ENCODE assay signal across 1 cellular context in the genomic region with DNA sequence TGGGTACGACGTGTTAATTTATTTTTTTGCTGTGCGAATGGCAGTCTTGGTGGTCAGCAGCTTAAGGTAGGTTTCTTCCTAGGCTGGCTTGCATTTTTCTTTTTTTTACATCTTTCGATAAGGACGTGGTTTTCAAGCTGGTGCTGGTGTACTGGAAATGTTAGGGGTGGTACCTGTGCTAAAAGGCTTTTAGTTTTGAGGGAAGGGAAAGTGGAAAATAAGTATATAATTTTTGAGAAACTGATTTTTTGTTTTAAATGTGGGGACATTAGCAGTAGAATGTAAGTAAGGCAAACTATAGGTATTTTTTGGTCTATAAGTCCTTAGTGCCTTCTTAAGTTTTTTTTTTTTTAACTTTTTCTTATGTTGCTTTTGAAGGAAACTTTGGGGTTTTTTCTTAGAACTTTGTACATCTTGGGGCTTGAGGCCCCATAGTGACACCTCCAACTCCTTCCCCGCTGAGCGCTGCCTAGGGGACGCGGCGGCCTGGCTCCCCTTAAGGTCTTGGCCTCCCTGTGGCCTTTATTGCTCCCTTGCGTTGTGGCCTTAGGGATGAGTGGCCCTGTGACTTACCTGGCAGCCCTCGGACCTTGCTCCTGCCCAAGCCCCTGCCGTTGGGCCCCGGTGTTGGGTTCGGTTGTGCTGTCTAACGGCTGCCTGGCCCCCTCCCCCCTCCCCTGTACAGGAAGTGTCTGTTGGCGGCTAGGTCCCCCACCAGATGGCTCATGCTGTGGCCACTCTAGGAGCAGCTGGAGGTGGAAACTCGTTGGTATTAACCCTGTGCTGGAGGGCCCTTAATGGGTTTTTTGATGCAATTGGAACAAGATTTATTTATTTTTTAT.
TF ChIP-seq lines count a peak whose summit lies in the region.

No MANE protein-coding gene starts in this region.

TF ChIP-seq in HepG2, 621 proteins besides CTCF, POLR2A, EP300 and RAD21 (continued from another document):
- TF ChIP-seq, protein P1, sequence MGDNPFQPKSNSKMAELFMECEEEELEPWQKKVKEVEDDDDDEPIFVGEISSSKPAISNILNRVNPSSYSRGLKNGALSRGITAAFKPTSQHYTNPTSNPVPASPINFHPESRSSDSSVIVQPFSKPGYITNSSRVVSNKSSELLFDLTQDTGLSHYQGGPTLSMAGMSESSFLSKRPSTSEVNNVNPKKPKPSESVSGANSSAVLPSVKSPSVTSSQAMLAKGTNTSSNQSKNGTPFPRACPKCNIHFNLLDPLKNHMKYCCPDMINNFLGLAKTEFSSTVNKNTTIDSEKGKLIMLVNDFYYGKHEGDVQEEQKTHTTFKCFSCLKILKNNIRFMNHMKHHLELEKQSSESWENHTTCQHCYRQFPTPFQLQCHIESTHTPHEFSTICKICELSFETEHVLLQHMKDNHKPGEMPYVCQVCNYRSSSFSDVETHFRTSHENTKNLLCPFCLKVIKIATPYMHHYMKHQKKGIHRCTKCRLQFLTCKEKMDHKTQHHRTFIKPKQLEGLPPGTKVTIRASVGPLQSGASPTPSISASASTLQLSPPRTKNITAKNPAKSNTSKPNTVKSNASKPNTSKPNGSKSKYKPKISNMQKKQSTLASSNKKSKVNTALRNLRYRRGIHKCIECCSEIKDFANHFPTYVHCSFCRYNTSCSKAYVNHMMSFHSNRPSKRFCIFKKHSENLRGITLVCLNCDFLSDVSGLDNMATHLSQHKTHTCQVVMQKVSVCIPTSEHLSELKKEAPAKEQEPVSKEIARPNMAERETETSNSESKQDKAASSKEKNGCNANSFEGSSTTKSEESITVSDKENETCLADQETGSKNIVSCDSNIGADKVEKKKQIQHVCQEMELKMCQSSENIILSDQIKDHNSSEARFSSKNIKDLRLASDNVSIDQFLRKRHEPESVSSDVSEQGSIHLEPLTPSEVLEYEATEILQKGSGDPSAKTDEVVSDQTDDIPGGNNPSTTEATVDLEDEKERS (CRISPR knock-in tag; IDR thresholded peaks at IDR 0.05) = peak; percentile 85; the same call in 1 of the 2 replicates
- TF ChIP-seq AGO2 (optimal IDR thresholded peaks at IDR 0.05; ENCODE audit: low read depth, low read length) = peak; percentile 97
- TF ChIP-seq, protein P2, sequence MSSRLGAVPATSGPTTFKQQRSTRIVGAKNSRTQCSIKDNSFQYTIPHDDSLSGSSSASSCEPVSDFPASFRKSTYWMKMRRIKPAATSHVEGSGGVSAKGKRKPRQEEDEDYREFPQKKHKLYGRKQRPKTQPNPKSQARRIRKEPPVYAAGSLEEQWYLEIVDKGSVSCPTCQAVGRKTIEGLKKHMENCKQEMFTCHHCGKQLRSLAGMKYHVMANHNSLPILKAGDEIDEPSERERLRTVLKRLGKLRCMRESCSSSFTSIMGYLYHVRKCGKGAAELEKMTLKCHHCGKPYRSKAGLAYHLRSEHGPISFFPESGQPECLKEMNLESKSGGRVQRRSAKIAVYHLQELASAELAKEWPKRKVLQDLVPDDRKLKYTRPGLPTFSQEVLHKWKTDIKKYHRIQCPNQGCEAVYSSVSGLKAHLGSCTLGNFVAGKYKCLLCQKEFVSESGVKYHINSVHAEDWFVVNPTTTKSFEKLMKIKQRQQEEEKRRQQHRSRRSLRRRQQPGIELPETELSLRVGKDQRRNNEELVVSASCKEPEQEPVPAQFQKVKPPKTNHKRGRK (CRISPR knock-in tag; IDR thresholded peaks at IDR 0.05) = peak; percentile 96
